ENCODE assay signal across 1 cellular context in genomic region chr15:95709959-95710695, GRCh38.
TF ChIP-seq lines count a peak whose summit lies in the region.

No MANE protein-coding gene starts in this region.

TF ChIP-seq in K562, 482 proteins besides CTCF, POLR2A, EP300 and RAD21 (continued from another document and continues in another):
- TF ChIP-seq SMC3 (conservative IDR thresholded peaks at IDR 0.05; ENCODE audit: insufficient read depth, low read depth, low read length) = no peak
- peak; percentile 93 for TF ChIP-seq MTA1 (IDR thresholded peaks at IDR 0.05; ENCODE audit: borderline replicate concordance)
- TF ChIP-seq RFX1 (IDR thresholded peaks at IDR 0.05) = peak; percentile 47
- TF ChIP-seq ZNF143 (CRISPR knock-in tag; IDR thresholded peaks at IDR 0.05) = no peak
- no peak for TF ChIP-seq ZC3H4 (CRISPR knock-in tag; IDR thresholded peaks at IDR 0.05; ENCODE audit: borderline replicate concordance)
- no peak for TF ChIP-seq BRCA1 (IDR thresholded peaks at IDR 0.05)
- TF ChIP-seq BRCA1 (CRISPR knock-in tag; IDR thresholded peaks at IDR 0.05) = no peak
- peak; percentile 98 for TF ChIP-seq GATAD2A (IDR thresholded peaks at IDR 0.05)
- no peak for TF ChIP-seq ZNF444 (CRISPR knock-in tag; IDR thresholded peaks at IDR 0.05)
- peak; percentile 26; the same call in 1 of the 2 replicates for TF ChIP-seq IRF9 (tag; IDR thresholded peaks at IDR 0.05)
- TF ChIP-seq ZNF134 (CRISPR knock-in tag; conservative IDR thresholded peaks at IDR 0.05) = 0 out of 2 replicates have a peak, but pooled peaks have one; percentile 10
- no peak for TF ChIP-seq THRB (CRISPR knock-in tag; conservative IDR thresholded peaks at IDR 0.05)
- no peak for TF ChIP-seq XRCC5 (IDR thresholded peaks at IDR 0.05; ENCODE audit: low read depth, low read length)
- no peak for TF ChIP-seq GABPB1 (CRISPR knock-in tag; IDR thresholded peaks at IDR 0.05)
- TF ChIP-seq BHLHE40 (IDR thresholded peaks at IDR 0.05; ENCODE audit: low read length) = no peak; the same call in 1 of the 2 replicates
- peak; percentile 99 for TF ChIP-seq CHAMP1 (IDR thresholded peaks at IDR 0.05)
- TF ChIP-seq ZNF41 (CRISPR knock-in tag; conservative IDR thresholded peaks at IDR 0.05) = no peak
- TF ChIP-seq ZNF140 (CRISPR knock-in tag; IDR thresholded peaks at IDR 0.05) = no peak
- TF ChIP-seq, protein P1, sequence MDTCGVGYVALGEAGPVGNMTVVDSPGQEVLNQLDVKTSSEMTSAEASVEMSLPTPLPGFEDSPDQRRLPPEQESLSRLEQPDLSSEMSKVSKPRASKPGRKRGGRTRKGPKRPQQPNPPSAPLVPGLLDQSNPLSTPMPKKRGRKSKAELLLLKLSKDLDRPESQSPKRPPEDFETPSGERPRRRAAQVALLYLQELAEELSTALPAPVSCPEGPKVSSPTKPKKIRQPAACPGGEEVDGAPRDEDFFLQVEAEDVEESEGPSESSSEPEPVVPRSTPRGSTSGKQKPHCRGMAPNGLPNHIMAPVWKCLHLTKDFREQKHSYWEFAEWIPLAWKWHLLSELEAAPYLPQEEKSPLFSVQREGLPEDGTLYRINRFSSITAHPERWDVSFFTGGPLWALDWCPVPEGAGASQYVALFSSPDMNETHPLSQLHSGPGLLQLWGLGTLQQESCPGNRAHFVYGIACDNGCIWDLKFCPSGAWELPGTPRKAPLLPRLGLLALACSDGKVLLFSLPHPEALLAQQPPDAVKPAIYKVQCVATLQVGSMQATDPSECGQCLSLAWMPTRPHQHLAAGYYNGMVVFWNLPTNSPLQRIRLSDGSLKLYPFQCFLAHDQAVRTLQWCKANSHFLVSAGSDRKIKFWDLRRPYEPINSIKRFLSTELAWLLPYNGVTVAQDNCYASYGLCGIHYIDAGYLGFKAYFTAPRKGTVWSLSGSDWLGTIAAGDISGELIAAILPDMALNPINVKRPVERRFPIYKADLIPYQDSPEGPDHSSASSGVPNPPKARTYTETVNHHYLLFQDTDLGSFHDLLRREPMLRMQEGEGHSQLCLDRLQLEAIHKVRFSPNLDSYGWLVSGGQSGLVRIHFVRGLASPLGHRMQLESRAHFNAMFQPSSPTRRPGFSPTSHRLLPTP (IDR thresholded peaks at IDR 0.05; ENCODE audit: borderline replicate concordance, extremely low read depth, insufficient read length) = no peak
- TF ChIP-seq, protein P2, sequence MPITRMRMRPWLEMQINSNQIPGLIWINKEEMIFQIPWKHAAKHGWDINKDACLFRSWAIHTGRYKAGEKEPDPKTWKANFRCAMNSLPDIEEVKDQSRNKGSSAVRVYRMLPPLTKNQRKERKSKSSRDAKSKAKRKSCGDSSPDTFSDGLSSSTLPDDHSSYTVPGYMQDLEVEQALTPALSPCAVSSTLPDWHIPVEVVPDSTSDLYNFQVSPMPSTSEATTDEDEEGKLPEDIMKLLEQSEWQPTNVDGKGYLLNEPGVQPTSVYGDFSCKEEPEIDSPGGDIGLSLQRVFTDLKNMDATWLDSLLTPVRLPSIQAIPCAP (CRISPR knock-in tag; IDR thresholded peaks at IDR 0.05; ENCODE audit: borderline replicate concordance) = no peak
- peak; percentile 75 to 97; a peak in 3 of 4 replicates for TF ChIP-seq TBL1XR1 (IDR thresholded peaks at IDR 0.05; ENCODE audit: low read length in 2 of 2)
- TF ChIP-seq POLR3G (IDR thresholded peaks at IDR 0.05; ENCODE audit: extremely low read depth, insufficient read length, insufficient replicate concordance) = no peak
- peak; percentile 23; the same call in 1 of the 2 replicates for TF ChIP-seq SMAD3 (CRISPR knock-in tag; conservative IDR thresholded peaks at IDR 0.05)
- peak; percentile 84; the same call in 1 of the 2 replicates for TF ChIP-seq ZEB2 (IDR thresholded peaks at IDR 0.05)
- TF ChIP-seq TEAD1 (CRISPR knock-in tag; IDR thresholded peaks at IDR 0.05) = peak; percentile 68 to 96; a peak in 3 of 4 replicates
- no peak for TF ChIP-seq PCBP1 (IDR thresholded peaks at IDR 0.05; ENCODE audit: low read depth, low read length, poor library complexity, severe bottlenecking)
- no peak for TF ChIP-seq ARID2 (IDR thresholded peaks at IDR 0.05)
- peak; percentile 53; the same call in 1 of the 2 replicates for TF ChIP-seq HSF4 (CRISPR knock-in tag; IDR thresholded peaks at IDR 0.05; ENCODE audit: borderline replicate concordance)
- TF ChIP-seq WHSC1 (IDR thresholded peaks at IDR 0.05; ENCODE audit: low read length) = no peak
- no peak for TF ChIP-seq MCM5 (IDR thresholded peaks at IDR 0.05; ENCODE audit: low read depth)
- TF ChIP-seq, protein P3, sequence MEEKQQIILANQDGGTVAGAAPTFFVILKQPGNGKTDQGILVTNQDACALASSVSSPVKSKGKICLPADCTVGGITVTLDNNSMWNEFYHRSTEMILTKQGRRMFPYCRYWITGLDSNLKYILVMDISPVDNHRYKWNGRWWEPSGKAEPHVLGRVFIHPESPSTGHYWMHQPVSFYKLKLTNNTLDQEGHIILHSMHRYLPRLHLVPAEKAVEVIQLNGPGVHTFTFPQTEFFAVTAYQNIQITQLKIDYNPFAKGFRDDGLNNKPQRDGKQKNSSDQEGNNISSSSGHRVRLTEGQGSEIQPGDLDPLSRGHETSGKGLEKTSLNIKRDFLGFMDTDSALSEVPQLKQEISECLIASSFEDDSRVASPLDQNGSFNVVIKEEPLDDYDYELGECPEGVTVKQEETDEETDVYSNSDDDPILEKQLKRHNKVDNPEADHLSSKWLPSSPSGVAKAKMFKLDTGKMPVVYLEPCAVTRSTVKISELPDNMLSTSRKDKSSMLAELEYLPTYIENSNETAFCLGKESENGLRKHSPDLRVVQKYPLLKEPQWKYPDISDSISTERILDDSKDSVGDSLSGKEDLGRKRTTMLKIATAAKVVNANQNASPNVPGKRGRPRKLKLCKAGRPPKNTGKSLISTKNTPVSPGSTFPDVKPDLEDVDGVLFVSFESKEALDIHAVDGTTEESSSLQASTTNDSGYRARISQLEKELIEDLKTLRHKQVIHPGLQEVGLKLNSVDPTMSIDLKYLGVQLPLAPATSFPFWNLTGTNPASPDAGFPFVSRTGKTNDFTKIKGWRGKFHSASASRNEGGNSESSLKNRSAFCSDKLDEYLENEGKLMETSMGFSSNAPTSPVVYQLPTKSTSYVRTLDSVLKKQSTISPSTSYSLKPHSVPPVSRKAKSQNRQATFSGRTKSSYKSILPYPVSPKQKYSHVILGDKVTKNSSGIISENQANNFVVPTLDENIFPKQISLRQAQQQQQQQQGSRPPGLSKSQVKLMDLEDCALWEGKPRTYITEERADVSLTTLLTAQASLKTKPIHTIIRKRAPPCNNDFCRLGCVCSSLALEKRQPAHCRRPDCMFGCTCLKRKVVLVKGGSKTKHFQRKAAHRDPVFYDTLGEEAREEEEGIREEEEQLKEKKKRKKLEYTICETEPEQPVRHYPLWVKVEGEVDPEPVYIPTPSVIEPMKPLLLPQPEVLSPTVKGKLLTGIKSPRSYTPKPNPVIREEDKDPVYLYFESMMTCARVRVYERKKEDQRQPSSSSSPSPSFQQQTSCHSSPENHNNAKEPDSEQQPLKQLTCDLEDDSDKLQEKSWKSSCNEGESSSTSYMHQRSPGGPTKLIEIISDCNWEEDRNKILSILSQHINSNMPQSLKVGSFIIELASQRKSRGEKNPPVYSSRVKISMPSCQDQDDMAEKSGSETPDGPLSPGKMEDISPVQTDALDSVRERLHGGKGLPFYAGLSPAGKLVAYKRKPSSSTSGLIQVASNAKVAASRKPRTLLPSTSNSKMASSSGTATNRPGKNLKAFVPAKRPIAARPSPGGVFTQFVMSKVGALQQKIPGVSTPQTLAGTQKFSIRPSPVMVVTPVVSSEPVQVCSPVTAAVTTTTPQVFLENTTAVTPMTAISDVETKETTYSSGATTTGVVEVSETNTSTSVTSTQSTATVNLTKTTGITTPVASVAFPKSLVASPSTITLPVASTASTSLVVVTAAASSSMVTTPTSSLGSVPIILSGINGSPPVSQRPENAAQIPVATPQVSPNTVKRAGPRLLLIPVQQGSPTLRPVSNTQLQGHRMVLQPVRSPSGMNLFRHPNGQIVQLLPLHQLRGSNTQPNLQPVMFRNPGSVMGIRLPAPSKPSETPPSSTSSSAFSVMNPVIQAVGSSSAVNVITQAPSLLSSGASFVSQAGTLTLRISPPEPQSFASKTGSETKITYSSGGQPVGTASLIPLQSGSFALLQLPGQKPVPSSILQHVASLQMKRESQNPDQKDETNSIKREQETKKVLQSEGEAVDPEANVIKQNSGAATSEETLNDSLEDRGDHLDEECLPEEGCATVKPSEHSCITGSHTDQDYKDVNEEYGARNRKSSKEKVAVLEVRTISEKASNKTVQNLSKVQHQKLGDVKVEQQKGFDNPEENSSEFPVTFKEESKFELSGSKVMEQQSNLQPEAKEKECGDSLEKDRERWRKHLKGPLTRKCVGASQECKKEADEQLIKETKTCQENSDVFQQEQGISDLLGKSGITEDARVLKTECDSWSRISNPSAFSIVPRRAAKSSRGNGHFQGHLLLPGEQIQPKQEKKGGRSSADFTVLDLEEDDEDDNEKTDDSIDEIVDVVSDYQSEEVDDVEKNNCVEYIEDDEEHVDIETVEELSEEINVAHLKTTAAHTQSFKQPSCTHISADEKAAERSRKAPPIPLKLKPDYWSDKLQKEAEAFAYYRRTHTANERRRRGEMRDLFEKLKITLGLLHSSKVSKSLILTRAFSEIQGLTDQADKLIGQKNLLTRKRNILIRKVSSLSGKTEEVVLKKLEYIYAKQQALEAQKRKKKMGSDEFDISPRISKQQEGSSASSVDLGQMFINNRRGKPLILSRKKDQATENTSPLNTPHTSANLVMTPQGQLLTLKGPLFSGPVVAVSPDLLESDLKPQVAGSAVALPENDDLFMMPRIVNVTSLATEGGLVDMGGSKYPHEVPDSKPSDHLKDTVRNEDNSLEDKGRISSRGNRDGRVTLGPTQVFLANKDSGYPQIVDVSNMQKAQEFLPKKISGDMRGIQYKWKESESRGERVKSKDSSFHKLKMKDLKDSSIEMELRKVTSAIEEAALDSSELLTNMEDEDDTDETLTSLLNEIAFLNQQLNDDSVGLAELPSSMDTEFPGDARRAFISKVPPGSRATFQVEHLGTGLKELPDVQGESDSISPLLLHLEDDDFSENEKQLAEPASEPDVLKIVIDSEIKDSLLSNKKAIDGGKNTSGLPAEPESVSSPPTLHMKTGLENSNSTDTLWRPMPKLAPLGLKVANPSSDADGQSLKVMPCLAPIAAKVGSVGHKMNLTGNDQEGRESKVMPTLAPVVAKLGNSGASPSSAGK (IDR thresholded peaks at IDR 0.05) = peak; percentile 60
- no peak for TF ChIP-seq POLR2G (IDR thresholded peaks at IDR 0.05; ENCODE audit: low read depth, low read length)
- no peak for TF ChIP-seq XRCC3 (IDR thresholded peaks at IDR 0.05)
- TF ChIP-seq E4F1 (CRISPR knock-in tag; IDR thresholded peaks at IDR 0.05; ENCODE audit: borderline replicate concordance) = no peak
- no peak for TF ChIP-seq ZNF584 (CRISPR knock-in tag; IDR thresholded peaks at IDR 0.05; ENCODE audit: low read depth)
- peak; percentile 89 for TF ChIP-seq NCOA4 (IDR thresholded peaks at IDR 0.05; ENCODE audit: partially characterized antibody)
